Comparison of ENCODE assay signal across 23 cellular contexts in the genomic region with DNA sequence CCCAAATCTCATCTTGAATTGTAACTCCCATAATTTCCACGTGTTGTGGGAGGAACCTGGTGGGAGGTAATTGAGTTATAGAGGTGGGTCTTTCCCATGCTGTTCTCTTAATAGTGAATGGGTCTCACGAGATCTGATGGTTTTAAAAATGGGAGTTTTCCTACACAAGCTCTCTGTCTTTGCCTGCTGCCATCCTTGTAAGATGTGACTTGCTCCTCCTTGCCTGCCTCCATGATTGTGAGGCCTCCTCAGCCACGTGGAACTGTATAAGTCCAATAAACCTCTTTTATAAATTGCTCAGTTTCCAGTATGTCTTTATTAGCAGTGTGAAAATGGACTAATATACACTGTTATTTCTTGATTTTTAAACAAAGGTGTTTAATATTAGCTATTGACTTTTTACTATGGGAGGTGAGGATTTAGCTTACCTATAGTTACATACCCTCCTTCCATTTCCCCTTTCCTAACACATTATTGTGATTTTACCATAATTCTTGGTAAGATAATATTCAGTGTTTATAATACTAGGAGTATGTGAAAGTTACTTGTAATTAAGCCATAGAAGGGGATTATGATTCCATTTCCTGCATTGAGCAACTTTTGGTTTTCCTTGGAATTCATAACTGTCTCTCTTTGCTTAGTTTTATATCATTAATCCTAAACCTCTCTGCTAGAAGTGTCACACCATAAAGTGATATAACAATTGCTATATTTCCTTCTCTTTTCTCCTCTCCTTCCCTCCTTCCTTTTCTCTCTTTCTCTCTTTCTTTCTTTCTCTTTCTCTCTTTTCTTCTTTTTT.
"Had no signal": no experiment of that assay in that cellular context is flagged by ENCODE, and none has a peak within 500 bp of the region (broad histone marks: within the 10 kb centered on the region; RNA-seq: fewer than 3 reads in every experiment).

No MANE protein-coding gene starts in this region.

- ATAC-seq: activated CD8-positive, alpha-beta memory T cell treated with anti-CD3 and anti-CD28 coated beads, Interleukin-2, amount 10 ng/mL, durations not matched to agents 7 days and 5 days; activated T-cell treated with anti-CD3 and anti-CD28 coated beads, Interleukin-2, amount 50 U/mL, for 4 hours; PC-3; T-helper 17 cell; WTC11 had no signal

- H3K27me3 ChIP-seq: brain microvascular endothelial cell, MG63 had no signal

- H3K4me3 ChIP-seq: MG63 had no signal

- H3K36me3 ChIP-seq: brain microvascular endothelial cell, MG63 had no signal

- H3K27ac ChIP-seq: brain microvascular endothelial cell had no signal

- DNase-seq: activated CD4-positive, alpha-beta T cell treated with anti-CD3 and anti-CD28 coated beads for 1 hour; activated CD4-positive, alpha-beta T cell treated with anti-CD3 and anti-CD28 coated beads, Interleukin-2, amount 10 ng/mL, durations not matched to agents 24 days and 14 days; activated CD4-positive, alpha-beta T cell treated with anti-CD3 and anti-CD28 coated beads, Interleukin-2, amount 50 U/mL, for 48 hours; activated CD8-positive, alpha-beta memory T cell treated with anti-CD3 and anti-CD28 coated beads, Interleukin-2, amount 10 ng/mL, durations not matched to agents 7 days and 5 days; activated effector memory CD4-positive, alpha-beta T cell treated with anti-CD3 and anti-CD28 coated beads, Interleukin-2, amount 50 U/mL, for 16 hours; activated naive CD4-positive, alpha-beta T cell treated with Interleukin-2 at 50 U/mL for 16 hours; activated T-cell treated with anti-CD3 and anti-CD28 coated beads, Interleukin-2, amount 50 U/mL, for 4 hours; brain microvascular endothelial cell; cerebellar nuclear complex; MG63; MV-4-11; NCI-H1092 treated with DMSO at 0.1 percent for 48 hours; NCI-H1417 treated with DMSO at 0.1 percent for 48 hours; NCI-H1694; NCI-H2029; NCI-H345; NCI-H510A; NCI-H526 treated with DMSO at 0.1 percent for 48 hours; PC-3; SHP77 treated with DMSO at 0.1 percent for 48 hours; T-helper 17 cell; T-helper 9 cell had no signal
